Comparison of ENCODE assay signal across 6 cellular contexts in genomic region chr1:244640917-244641316, GRCh38.
"Had no signal": no experiment of that assay in that cellular context is flagged by ENCODE, and none has a peak within 500 bp of the region (broad histone marks: within the 10 kb centered on the region; RNA-seq: fewer than 3 reads in every experiment).

No MANE protein-coding gene starts in this region.

- H3K4me2 ChIP-seq: KMS-11 had no signal

- FAIRE-seq: HTR-8/SVneo had no signal

- H3K27ac ChIP-seq: HL-60, KMS-11 had no signal

- H3K9ac ChIP-seq: KMS-11 had no signal

- DNase-seq: IMR-90, KBM-7, KG1 had no signal
